6 cellular contexts compared by ENCODE assay signal in the genomic region with DNA sequence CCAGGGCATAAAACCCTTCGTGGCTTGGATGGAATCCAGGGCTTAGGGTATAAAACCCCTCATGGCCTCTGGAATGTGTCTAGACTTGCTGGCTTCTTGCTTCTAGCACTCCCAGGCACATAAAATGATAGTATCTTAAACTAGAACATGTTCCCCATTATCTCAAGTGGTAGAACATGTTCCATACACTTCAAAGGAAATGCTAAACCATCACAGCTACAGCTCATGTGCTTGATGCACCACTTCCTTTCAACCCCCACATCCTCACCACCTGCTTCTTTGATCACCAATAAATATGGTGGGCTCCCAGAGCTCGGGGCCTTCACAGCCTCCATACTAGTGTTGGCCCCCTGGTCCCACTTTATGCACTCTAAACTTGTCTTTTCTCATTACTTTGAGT.
DNase-seq lines count a peak whose midpoint lies in the region; ATAC-seq and TF ChIP-seq lines count a peak whose summit lies in the region.
"Not testable (repeated sequence)": the region's sequence is repeated elsewhere in the genome, so short reads cannot be mapped to it uniquely, and the experiment has no call there.

No MANE protein-coding gene starts in this region.

- not testable (repeated sequence) for DNase-seq in CD8-positive, alpha-beta T cell; central memory CD8-positive, alpha-beta T cell (ENCODE audit: low spot score in 2 of 2)
- peak; percentile 64 for DNase-seq in KBM-7
- peak; percentile 21 for DNase-seq in activated CD8-positive, alpha-beta T cell treated with anti-CD3 and anti-CD28 coated beads, Interleukin-2, amount 10 ng/mL, durations not matched to agents 7 days and 5 days
- DNase-seq in naive thymus-derived CD8-positive, alpha-beta T cell: peak in 3 of 10 donors; percentile 17 to 59 (median 51)

- in situ Hi-C loops in KBM-7 (cut with MboI; ENCODE audit: low pct_unique_long_range_greater_than_20kb, low sequenced_read_pairs): not testable (repeated sequence)

- CTCF ChIA-PET in CD8-positive, alpha-beta T cell (lab: Charles Lee): interaction anchor here (0.7 to 1.3 kb wide), 2 partner anchors 9 kb away, joined by 3 read pairs; no protein-coding TSS in a partner anchor
- CTCF ChIA-PET in activated CD8-positive, alpha-beta T cell treated with anti-CD3 and anti-CD28 coated beads, Interleukin-2, amount 10 ng/mL, durations not matched to agents 7 days and 5 days (lab: Charles Lee): not testable (repeated sequence)

- peak overlapping the region; percentile 37 for H3K27ac Mint-ChIP-seq in CD8-positive, alpha-beta T cell
- not testable (repeated sequence) for H3K27ac Mint-ChIP-seq in activated CD8-positive, alpha-beta T cell treated with anti-CD3 and anti-CD28 coated beads, Interleukin-2, amount 10 ng/mL, durations not matched to agents 7 days and 5 days
- peak overlapping the region; percentile 50 for H3K27ac Mint-ChIP-seq in activated naive CD8-positive, alpha-beta T cell
- H3K27ac Mint-ChIP-seq in central memory CD8-positive, alpha-beta T cell (ENCODE audit: low read depth): peak overlapping the region; percentile 81
- peak overlapping the region in 5 of 10 donors; percentile 10 to 90 (median 43) for H3K27ac Mint-ChIP-seq in naive thymus-derived CD8-positive, alpha-beta T cell

- H3K4me1 Mint-ChIP-seq in CD8-positive, alpha-beta T cell (ENCODE audit: low read depth): peaks cover 15% of the 10 kb centered on the region
- H3K4me1 Mint-ChIP-seq in activated CD8-positive, alpha-beta T cell treated with anti-CD3 and anti-CD28 coated beads, Interleukin-2, amount 10 ng/mL, durations not matched to agents 7 days and 5 days (ENCODE audit: low read depth): peaks cover 30% of the 10 kb centered on the region
- peaks cover 46% of the 10 kb centered on the region for H3K4me1 Mint-ChIP-seq in activated naive CD8-positive, alpha-beta T cell (ENCODE audit: low read depth)
- peaks cover 24% of the 10 kb centered on the region for H3K4me1 Mint-ChIP-seq in central memory CD8-positive, alpha-beta T cell
- H3K4me1 Mint-ChIP-seq in naive thymus-derived CD8-positive, alpha-beta T cell: peaks cover 21 to 67% (median 39%) of the 10 kb centered on the region in 4 donors

- not testable (repeated sequence) for H3K4me3 Mint-ChIP-seq in CD8-positive, alpha-beta T cell; activated CD8-positive, alpha-beta T cell treated with anti-CD3 and anti-CD28 coated beads, Interleukin-2, amount 10 ng/mL, durations not matched to agents 7 days and 5 days; activated naive CD8-positive, alpha-beta T cell
- peak overlapping the region; percentile 11 for H3K4me3 Mint-ChIP-seq in central memory CD8-positive, alpha-beta T cell
- H3K4me3 Mint-ChIP-seq in naive thymus-derived CD8-positive, alpha-beta T cell: peak overlapping the region in 6 of 10 donors; percentile 3 to 36 (median 24)

- H3K27ac ChIP-seq in CD8-positive, alpha-beta T cell (ENCODE audit: low read depth, low read length): not testable (repeated sequence)

- peaks cover 30% of the 10 kb centered on the region for H3K36me3 Mint-ChIP-seq in CD8-positive, alpha-beta T cell
- H3K36me3 Mint-ChIP-seq in activated CD8-positive, alpha-beta T cell treated with anti-CD3 and anti-CD28 coated beads, Interleukin-2, amount 10 ng/mL, durations not matched to agents 7 days and 5 days (ENCODE audit: low read depth): peaks cover 51% of the 10 kb centered on the region
- peaks cover 19% of the 10 kb centered on the region for H3K36me3 Mint-ChIP-seq in activated naive CD8-positive, alpha-beta T cell
- not testable (repeated sequence) for H3K36me3 Mint-ChIP-seq in central memory CD8-positive, alpha-beta T cell (ENCODE audit: insufficient read depth)
- peaks cover 0 to 48% (median 41%) of the 10 kb centered on the region in 3 donors for H3K36me3 Mint-ChIP-seq in naive thymus-derived CD8-positive, alpha-beta T cell

- H3K36me3 ChIP-seq in CD8-positive, alpha-beta T cell (ENCODE audit: insufficient read depth, low read length): not testable (repeated sequence)

- not testable (repeated sequence) for TF ChIP-seq CTCF in CD8-positive, alpha-beta T cell (IDR thresholded peaks at IDR 0.05)

- H3K27me3 Mint-ChIP-seq in CD8-positive, alpha-beta T cell (ENCODE audit: low read depth); activated CD8-positive, alpha-beta T cell treated with anti-CD3 and anti-CD28 coated beads, Interleukin-2, amount 10 ng/mL, durations not matched to agents 7 days and 5 days (ENCODE audit: low read depth); activated naive CD8-positive, alpha-beta T cell; central memory CD8-positive, alpha-beta T cell; naive thymus-derived CD8-positive, alpha-beta T cell: not testable (repeated sequence)

- peaks cover 40% of the 10 kb centered on the region for H3K9me3 Mint-ChIP-seq in CD8-positive, alpha-beta T cell
- H3K9me3 Mint-ChIP-seq in activated CD8-positive, alpha-beta T cell treated with anti-CD3 and anti-CD28 coated beads, Interleukin-2, amount 10 ng/mL, durations not matched to agents 7 days and 5 days (ENCODE audit: insufficient read depth): peaks cover 52% of the 10 kb centered on the region
- H3K9me3 Mint-ChIP-seq in activated naive CD8-positive, alpha-beta T cell (ENCODE audit: low read depth): peaks cover 25% of the 10 kb centered on the region
- H3K9me3 Mint-ChIP-seq in central memory CD8-positive, alpha-beta T cell: peaks cover 15% of the 10 kb centered on the region
- H3K9me3 Mint-ChIP-seq in naive thymus-derived CD8-positive, alpha-beta T cell: peaks cover 10 to 67% (median 45%) of the 10 kb centered on the region in 9 donors

- H3K4me1 ChIP-seq in CD8-positive, alpha-beta T cell (ENCODE audit: insufficient read depth, low read length): peaks cover 26% of the 10 kb centered on the region

- intact Hi-C loops in CD8-positive, alpha-beta T cell (cut with DNase I, micrococcal nuclease): loop anchor here in 1 of 2 experiments (1.0 kb wide), 1 partner anchor 16 kb away; no protein-coding TSS in a partner anchor

- POLR2A ChIA-PET in CD8-positive, alpha-beta T cell (lab: Charles Lee): interaction anchor here (0.6 to 1.3 kb wide), 2 partner anchors 33 to 90 kb away, joined by 3 read pairs; no protein-coding TSS in a partner anchor
- POLR2A ChIA-PET in activated CD8-positive, alpha-beta T cell treated with anti-CD3 and anti-CD28 coated beads, Interleukin-2, amount 10 ng/mL, durations not matched to agents 7 days and 5 days (lab: Charles Lee): not testable (repeated sequence)
- POLR2A ChIA-PET in naive thymus-derived CD8-positive, alpha-beta T cell (lab: Charles Lee): interaction anchor here (1.0 kb wide), 1 partner anchor 106 kb away, joined by 3 read pairs; no protein-coding TSS in a partner anchor

- not testable (repeated sequence) for H3K27me3 ChIP-seq in CD8-positive, alpha-beta T cell (ENCODE audit: insufficient read depth, low read length)

- H3K9me3 ChIP-seq in CD8-positive, alpha-beta T cell (ENCODE audit: low read length): peaks cover 29% of the 10 kb centered on the region

- not testable (repeated sequence) for ATAC-seq in CD8-positive, alpha-beta T cell; activated CD8-positive, alpha-beta T cell treated with anti-CD3 and anti-CD28 coated beads, Interleukin-2, amount 10 ng/mL, durations not matched to agents 7 days and 5 days
- ATAC-seq in central memory CD8-positive, alpha-beta T cell (replicated peaks; ENCODE audit: extremely low read depth, poor library complexity, severe bottlenecking): peak; percentile 56
- peak in 1 of 2 donors; percentile 69 for ATAC-seq in naive thymus-derived CD8-positive, alpha-beta T cell

- peak overlapping the region; percentile 18 for H3K4me3 ChIP-seq in CD8-positive, alpha-beta T cell (ENCODE audit: low read depth, low read length)
